In the genomic region with DNA sequence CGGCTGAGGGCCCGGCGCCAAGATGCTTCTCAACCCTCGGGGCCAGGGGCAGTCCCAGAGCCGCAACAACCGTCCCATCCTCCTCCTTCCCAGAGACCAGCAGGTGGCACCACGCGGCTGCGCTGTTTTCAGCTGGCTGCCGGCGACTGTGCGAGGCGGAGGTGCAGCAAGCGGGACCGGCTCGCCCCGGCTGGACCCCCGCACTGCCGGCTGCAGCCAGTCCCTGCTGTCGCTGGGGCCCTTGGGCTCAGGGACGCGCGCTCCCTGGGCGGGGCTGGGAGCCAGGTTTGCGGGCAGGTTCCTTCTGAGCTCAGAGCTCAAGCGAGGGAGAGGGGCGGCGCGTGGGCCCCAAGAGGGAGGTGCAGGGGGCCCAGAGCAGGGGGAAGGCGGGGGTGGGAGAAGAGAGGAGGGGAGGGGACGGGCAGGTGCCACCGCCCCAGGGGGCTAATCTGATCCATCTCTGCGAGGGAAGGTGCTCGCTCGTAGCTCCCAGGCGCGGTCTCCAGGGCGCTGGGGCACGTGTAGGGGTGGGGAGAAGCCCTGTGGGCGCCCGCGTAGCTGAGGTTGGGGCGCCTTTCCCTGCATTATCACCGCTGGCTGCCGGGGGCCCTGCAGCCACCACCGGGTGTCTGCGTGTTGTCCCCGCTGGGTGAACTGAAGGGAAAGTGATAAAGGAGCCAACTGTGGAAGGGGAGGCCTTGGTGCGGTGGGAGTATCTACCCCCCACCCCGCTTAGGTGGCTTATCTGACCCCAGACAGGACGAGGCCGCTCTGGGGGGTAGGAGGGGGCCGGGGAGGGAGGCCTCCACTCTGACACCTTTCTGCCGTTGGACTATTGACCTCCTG, we compare ENCODE assay signal across 1 cellular context.
A peak's percentile ranks its signal among the peaks of the same experiment; 100 is the strongest.
TF ChIP-seq lines count a peak whose summit lies in the region.

No MANE protein-coding gene starts in this region.

TF ChIP-seq in K562, 482 proteins besides CTCF, POLR2A, EP300 and RAD21 (continued from another document and continues in another):
- TF ChIP-seq, protein P1, sequence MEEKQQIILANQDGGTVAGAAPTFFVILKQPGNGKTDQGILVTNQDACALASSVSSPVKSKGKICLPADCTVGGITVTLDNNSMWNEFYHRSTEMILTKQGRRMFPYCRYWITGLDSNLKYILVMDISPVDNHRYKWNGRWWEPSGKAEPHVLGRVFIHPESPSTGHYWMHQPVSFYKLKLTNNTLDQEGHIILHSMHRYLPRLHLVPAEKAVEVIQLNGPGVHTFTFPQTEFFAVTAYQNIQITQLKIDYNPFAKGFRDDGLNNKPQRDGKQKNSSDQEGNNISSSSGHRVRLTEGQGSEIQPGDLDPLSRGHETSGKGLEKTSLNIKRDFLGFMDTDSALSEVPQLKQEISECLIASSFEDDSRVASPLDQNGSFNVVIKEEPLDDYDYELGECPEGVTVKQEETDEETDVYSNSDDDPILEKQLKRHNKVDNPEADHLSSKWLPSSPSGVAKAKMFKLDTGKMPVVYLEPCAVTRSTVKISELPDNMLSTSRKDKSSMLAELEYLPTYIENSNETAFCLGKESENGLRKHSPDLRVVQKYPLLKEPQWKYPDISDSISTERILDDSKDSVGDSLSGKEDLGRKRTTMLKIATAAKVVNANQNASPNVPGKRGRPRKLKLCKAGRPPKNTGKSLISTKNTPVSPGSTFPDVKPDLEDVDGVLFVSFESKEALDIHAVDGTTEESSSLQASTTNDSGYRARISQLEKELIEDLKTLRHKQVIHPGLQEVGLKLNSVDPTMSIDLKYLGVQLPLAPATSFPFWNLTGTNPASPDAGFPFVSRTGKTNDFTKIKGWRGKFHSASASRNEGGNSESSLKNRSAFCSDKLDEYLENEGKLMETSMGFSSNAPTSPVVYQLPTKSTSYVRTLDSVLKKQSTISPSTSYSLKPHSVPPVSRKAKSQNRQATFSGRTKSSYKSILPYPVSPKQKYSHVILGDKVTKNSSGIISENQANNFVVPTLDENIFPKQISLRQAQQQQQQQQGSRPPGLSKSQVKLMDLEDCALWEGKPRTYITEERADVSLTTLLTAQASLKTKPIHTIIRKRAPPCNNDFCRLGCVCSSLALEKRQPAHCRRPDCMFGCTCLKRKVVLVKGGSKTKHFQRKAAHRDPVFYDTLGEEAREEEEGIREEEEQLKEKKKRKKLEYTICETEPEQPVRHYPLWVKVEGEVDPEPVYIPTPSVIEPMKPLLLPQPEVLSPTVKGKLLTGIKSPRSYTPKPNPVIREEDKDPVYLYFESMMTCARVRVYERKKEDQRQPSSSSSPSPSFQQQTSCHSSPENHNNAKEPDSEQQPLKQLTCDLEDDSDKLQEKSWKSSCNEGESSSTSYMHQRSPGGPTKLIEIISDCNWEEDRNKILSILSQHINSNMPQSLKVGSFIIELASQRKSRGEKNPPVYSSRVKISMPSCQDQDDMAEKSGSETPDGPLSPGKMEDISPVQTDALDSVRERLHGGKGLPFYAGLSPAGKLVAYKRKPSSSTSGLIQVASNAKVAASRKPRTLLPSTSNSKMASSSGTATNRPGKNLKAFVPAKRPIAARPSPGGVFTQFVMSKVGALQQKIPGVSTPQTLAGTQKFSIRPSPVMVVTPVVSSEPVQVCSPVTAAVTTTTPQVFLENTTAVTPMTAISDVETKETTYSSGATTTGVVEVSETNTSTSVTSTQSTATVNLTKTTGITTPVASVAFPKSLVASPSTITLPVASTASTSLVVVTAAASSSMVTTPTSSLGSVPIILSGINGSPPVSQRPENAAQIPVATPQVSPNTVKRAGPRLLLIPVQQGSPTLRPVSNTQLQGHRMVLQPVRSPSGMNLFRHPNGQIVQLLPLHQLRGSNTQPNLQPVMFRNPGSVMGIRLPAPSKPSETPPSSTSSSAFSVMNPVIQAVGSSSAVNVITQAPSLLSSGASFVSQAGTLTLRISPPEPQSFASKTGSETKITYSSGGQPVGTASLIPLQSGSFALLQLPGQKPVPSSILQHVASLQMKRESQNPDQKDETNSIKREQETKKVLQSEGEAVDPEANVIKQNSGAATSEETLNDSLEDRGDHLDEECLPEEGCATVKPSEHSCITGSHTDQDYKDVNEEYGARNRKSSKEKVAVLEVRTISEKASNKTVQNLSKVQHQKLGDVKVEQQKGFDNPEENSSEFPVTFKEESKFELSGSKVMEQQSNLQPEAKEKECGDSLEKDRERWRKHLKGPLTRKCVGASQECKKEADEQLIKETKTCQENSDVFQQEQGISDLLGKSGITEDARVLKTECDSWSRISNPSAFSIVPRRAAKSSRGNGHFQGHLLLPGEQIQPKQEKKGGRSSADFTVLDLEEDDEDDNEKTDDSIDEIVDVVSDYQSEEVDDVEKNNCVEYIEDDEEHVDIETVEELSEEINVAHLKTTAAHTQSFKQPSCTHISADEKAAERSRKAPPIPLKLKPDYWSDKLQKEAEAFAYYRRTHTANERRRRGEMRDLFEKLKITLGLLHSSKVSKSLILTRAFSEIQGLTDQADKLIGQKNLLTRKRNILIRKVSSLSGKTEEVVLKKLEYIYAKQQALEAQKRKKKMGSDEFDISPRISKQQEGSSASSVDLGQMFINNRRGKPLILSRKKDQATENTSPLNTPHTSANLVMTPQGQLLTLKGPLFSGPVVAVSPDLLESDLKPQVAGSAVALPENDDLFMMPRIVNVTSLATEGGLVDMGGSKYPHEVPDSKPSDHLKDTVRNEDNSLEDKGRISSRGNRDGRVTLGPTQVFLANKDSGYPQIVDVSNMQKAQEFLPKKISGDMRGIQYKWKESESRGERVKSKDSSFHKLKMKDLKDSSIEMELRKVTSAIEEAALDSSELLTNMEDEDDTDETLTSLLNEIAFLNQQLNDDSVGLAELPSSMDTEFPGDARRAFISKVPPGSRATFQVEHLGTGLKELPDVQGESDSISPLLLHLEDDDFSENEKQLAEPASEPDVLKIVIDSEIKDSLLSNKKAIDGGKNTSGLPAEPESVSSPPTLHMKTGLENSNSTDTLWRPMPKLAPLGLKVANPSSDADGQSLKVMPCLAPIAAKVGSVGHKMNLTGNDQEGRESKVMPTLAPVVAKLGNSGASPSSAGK (IDR thresholded peaks at IDR 0.05), result peak; percentile 84
- TF ChIP-seq TBL1XR1 (IDR thresholded peaks at IDR 0.05; ENCODE audit: low read length in 2 of 2), result peak; percentile 85 to 96; a peak in 3 of 4 replicates
- TF ChIP-seq ZBED1 (IDR thresholded peaks at IDR 0.05), result peak; percentile 44; the same call in 1 of the 2 replicates
- peak; percentile 42 for TF ChIP-seq NFE2 (IDR thresholded peaks at IDR 0.05; ENCODE audit: low read depth)
- peak; percentile 82 for TF ChIP-seq EP400 (IDR thresholded peaks at IDR 0.05)
- TF ChIP-seq ZNF274 (IDR thresholded peaks at IDR 0.05; ENCODE audit: borderline replicate concordance, low read depth, low read length), result peak; percentile 28; the same call in 1 of the 2 replicates
- TF ChIP-seq ZC3H4 (CRISPR knock-in tag; IDR thresholded peaks at IDR 0.05; ENCODE audit: borderline replicate concordance), result no peak
- no peak for TF ChIP-seq ZNF174 (CRISPR knock-in tag; IDR thresholded peaks at IDR 0.05)
- TF ChIP-seq FOXA1 (IDR thresholded peaks at IDR 0.05; ENCODE audit: borderline replicate concordance), result no peak
- peak; percentile 84; the same call in 1 of the 2 replicates for TF ChIP-seq ESRRB (CRISPR knock-in tag; IDR thresholded peaks at IDR 0.05; ENCODE audit: borderline replicate concordance)
- no peak for TF ChIP-seq SMARCA5 (IDR thresholded peaks at IDR 0.05)
- peak; percentile 73 for TF ChIP-seq ZNF311 (CRISPR knock-in tag; IDR thresholded peaks at IDR 0.05)
- TF ChIP-seq TCF7L2 (IDR thresholded peaks at IDR 0.05; ENCODE audit: low read depth, low read length), result no peak
- peak; percentile 98 for TF ChIP-seq ZBTB7A (IDR thresholded peaks at IDR 0.05; ENCODE audit: borderline replicate concordance, control insufficient read depth, low read depth, low read length)
- TF ChIP-seq BRCA1 (IDR thresholded peaks at IDR 0.05), result no peak
- no peak for TF ChIP-seq BRCA1 (CRISPR knock-in tag; IDR thresholded peaks at IDR 0.05)
- TF ChIP-seq SAP30 (IDR thresholded peaks at IDR 0.05; ENCODE audit: borderline replicate concordance, insufficient read depth, low read depth, low read length, poor library complexity, severe bottlenecking), result no peak
- TF ChIP-seq ARID4B (CRISPR knock-in tag; IDR thresholded peaks at IDR 0.05), result peak; percentile 39; the same call in 1 of the 2 replicates
- TF ChIP-seq POLR2AphosphoS2 (IDR thresholded peaks at IDR 0.05; ENCODE audit: low read length), result peak; percentile 97; the same call in 1 of the 2 replicates
- peak; percentile 75; the same call in 1 of the 2 replicates for TF ChIP-seq ELF4 (CRISPR knock-in tag; IDR thresholded peaks at IDR 0.05)
- TF ChIP-seq MTA2 (IDR thresholded peaks at IDR 0.05; ENCODE audit: low read depth), result peak; percentile 79
- TF ChIP-seq HDAC2 (IDR thresholded peaks at IDR 0.05), result peak; percentile 83
- TF ChIP-seq ZBTB33 (CRISPR knock-in tag; IDR thresholded peaks at IDR 0.05), result no peak; the same call in 1 of the 2 replicates
- peak; percentile 96 for TF ChIP-seq NCOR1 (IDR thresholded peaks at IDR 0.05)
- no peak; the same call in 1 of the 2 replicates for TF ChIP-seq CREB3L1 (IDR thresholded peaks at IDR 0.05; ENCODE audit: borderline replicate concordance, low read depth)
- peak; percentile 97 for TF ChIP-seq SMAD4 (CRISPR knock-in tag; conservative IDR thresholded peaks at IDR 0.05)
- no peak for TF ChIP-seq MAFK (IDR thresholded peaks at IDR 0.05; ENCODE audit: low read length)
- TF ChIP-seq LARP7 (IDR thresholded peaks at IDR 0.05), result no peak
- TF ChIP-seq, protein P2, sequence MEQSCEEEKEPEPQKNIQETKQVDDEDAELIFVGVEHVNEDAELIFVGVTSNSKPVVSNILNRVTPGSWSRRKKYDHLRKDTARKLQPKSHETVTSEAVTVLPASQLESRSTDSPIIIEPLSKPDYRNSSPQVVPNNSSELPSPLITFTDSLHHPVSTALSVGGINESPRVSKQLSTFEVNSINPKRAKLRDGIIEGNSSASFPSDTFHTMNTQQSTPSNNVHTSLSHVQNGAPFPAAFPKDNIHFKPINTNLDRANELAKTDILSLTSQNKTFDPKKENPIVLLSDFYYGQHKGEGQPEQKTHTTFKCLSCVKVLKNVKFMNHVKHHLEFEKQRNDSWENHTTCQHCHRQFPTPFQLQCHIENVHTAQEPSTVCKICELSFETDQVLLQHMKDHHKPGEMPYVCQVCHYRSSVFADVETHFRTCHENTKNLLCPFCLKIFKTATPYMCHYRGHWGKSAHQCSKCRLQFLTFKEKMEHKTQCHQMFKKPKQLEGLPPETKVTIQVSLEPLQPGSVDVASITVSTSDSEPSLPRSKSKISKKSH (CRISPR knock-in tag; IDR thresholded peaks at IDR 0.05), result no peak
- no peak for TF ChIP-seq MCM7 (IDR thresholded peaks at IDR 0.05)
- TF ChIP-seq U2AF2 (optimal IDR thresholded peaks at IDR 0.05; ENCODE audit: low read depth, low read length), result no peak
